17 cellular contexts compared by ENCODE assay signal in genomic region chr15:84889313-84889990, GRCh38. TPM values are rescaled to one million over a fixed set of nuclear protein-coding genes. Genes with fewer than 3 reads are reported as not detected.
"Had no signal": no experiment of that assay in that cellular context is flagged by ENCODE, and none has a peak within 500 bp of the region (broad histone marks: within the 10 kb centered on the region; RNA-seq: fewer than 3 reads in every experiment).

No MANE protein-coding gene starts in this region.

- H3K27ac ChIP-seq: transverse colon had no signal

- H3K36me3 Mint-ChIP-seq: activated naive CD4-positive, alpha-beta T cell treated with anti-CD3 and anti-CD28 coated beads, Interleukin-2, amount 10 ng/mL, durations not matched to agents 7 days and 5 days had no signal

- H3K27ac Mint-ChIP-seq: activated naive CD4-positive, alpha-beta T cell treated with anti-CD3 and anti-CD28 coated beads, Interleukin-2, amount 10 ng/mL, durations not matched to agents 7 days and 5 days; activated T-helper 2 cell treated with anti-CD3 and anti-CD28 coated beads, Interferon-gamma antibody, Interleukin-2, Interleukin-4, amounts not matched to agents 10 μg/mL and 5 μg/mL and 100 μg/mL, durations not matched to agents 14 hours and 24 hours and 36 hours; progenitor cell of endocrine pancreas had no signal

- H3K9me3 Mint-ChIP-seq: activated naive CD4-positive, alpha-beta T cell treated with anti-CD3 and anti-CD28 coated beads, Interleukin-2, amount 10 ng/mL, durations not matched to agents 7 days and 5 days; activated T-helper 2 cell treated with anti-CD3 and anti-CD28 coated beads, Interferon-gamma antibody, Interleukin-2, Interleukin-4, amounts not matched to agents 10 μg/mL and 5 μg/mL and 100 μg/mL, durations not matched to agents 14 hours and 24 hours and 36 hours; nephron had no signal

- H3K4me3 ChIP-seq: transverse colon had no signal

- H3K27me3 ChIP-seq: transverse colon had no signal

- H3K4me1 ChIP-seq: transverse colon had no signal

- H3K4me3 Mint-ChIP-seq: activated naive CD4-positive, alpha-beta T cell treated with anti-CD3 and anti-CD28 coated beads, Interleukin-2, amount 10 ng/mL, durations not matched to agents 7 days and 5 days; nephron had no signal

- H3K36me3 ChIP-seq: transverse colon had no signal

- H3K4me1 Mint-ChIP-seq: activated naive CD4-positive, alpha-beta T cell treated with anti-CD3 and anti-CD28 coated beads, Interleukin-2, amount 10 ng/mL, durations not matched to agents 7 days and 5 days had no signal

- DNase-seq: activated CD4-positive, alpha-beta T cell treated with anti-CD3 and anti-CD28 coated beads, Interleukin-2, amount 50 U/mL, for 1 hour; activated CD4-positive, CD25-positive, alpha-beta regulatory T cell; activated naive CD4-positive, alpha-beta T cell treated with anti-CD3 and anti-CD28 coated beads, Interleukin-2, amount 10 ng/mL, durations not matched to agents 7 days and 5 days; activated T-cell treated with anti-CD3 and anti-CD28 coated beads for 4 hours; kidney glomerular epithelial cell; right cardiac atrium; small intestine; stimulated activated CD4-positive, alpha-beta T cell treated with anti-CD3 and anti-CD28 coated beads, Interleukin-4, amount 100 ng/mL, for 24 hours; stimulated activated naive CD8-positive, alpha-beta T cell treated with anti-CD3 and anti-CD28 coated beads, Interleukin-15, Interleukin-2, amounts not matched to agents 100 U/mL and 50 U/mL, for 24 hours; transverse colon had no signal

- H3K9me3 ChIP-seq: transverse colon had no signal

- ATAC-seq: esophagus mucosa; right cardiac atrium; stimulated activated naive CD8-positive, alpha-beta T cell treated with anti-CD3 and anti-CD28 coated beads, Interleukin-15, Interleukin-2, amounts not matched to agents 100 U/mL and 50 U/mL, for 24 hours had no signal

RNA-seq across cellular contexts. Expression of gene SLC28A1, which starts 5.0 kb away (rescaled TPM):
- total RNA-seq: activated T-helper 2 cell treated with anti-CD3 and anti-CD28 coated beads, Interferon-gamma antibody, Interleukin-2, Interleukin-4, amounts not matched to agents 10 μg/mL and 5 μg/mL and 100 μg/mL, durations not matched to agents 14 hours and 24 hours and 36 hours; esophagus mucosa; glomerular endothelial cell; omental fat pad; progenitor cell of endocrine pancreas; T-helper 2 cell treated with Interferon-gamma antibody and Interleukin-4, amounts not matched to agents 100 ng/mL and 5 ng/mL, for 36 hours; transverse colon had no signal
